Comparison of ENCODE assay signal across 23 cellular contexts in genomic region chr2:60354713-60355112, GRCh38.
DNase-seq lines count a peak whose midpoint lies in the region; ATAC-seq, FAIRE-seq and TF ChIP-seq lines count a peak whose summit lies in the region.
"Had no signal": no experiment of that assay in that cellular context is flagged by ENCODE, and none has a peak within 500 bp of the region (broad histone marks: within the 10 kb centered on the region; RNA-seq: fewer than 3 reads in every experiment).

No MANE protein-coding gene starts in this region.

- dilution Hi-C loops in keratinocyte (cut with MboI; ENCODE audit: extremely low pct_ligation_motif_present, low sequenced_read_pairs): no loop called here

- H3K27me3 ChIP-seq in keratinocyte (ENCODE audit: control insufficient read depth, extremely low read depth, insufficient read depth, low read length): no peaks in the 10 kb centered on the region
- H3K27me3 ChIP-seq in suprapubic skin: no peaks in the 10 kb centered on the region
- no peaks in the 10 kb centered on the region for H3K27me3 ChIP-seq in CD8-positive, alpha-beta T cell (ENCODE audit: insufficient read depth, low read length)
- H3K27me3 ChIP-seq: right lobe of liver had no signal

- H3K4me2 ChIP-seq in OCI-LY7 (ENCODE audit: low read length) (peak overlapping the region; percentile 70), keratinocyte (ENCODE audit: control insufficient read depth, extremely low read depth, insufficient read depth, low read depth, low read length) (peak overlapping the region; percentile 39)

- peaks cover 97% of the 10 kb centered on the region for H3K4me1 ChIP-seq in OCI-LY7 (ENCODE audit: insufficient read depth, low read length, poor library complexity, severe bottlenecking)
- H3K4me1 ChIP-seq in keratinocyte (ENCODE audit: control insufficient read depth, extremely low read depth, insufficient read depth, low read length): peaks cover 27% of the 10 kb centered on the region
- peaks cover 38% of the 10 kb centered on the region for H3K4me1 ChIP-seq in suprapubic skin
- no peaks in the 10 kb centered on the region for H3K4me1 ChIP-seq in CD8-positive, alpha-beta T cell (ENCODE audit: insufficient read depth, low read length)
- H3K4me1 ChIP-seq: right lobe of liver had no signal

- no peaks in the 10 kb centered on the region; the same call in 1 of the 2 replicates for H3K79me2 ChIP-seq in OCI-LY7 (ENCODE audit: insufficient read depth, low read depth, low read length)
- no peaks in the 10 kb centered on the region for H3K79me2 ChIP-seq in keratinocyte (ENCODE audit: control insufficient read depth, insufficient read depth, low read length)

- CTCF ChIA-PET in OCI-LY7 (lab: Charles Lee; ENCODE audit: unreplicated experiment): interaction anchor here (0.8 to 2.7 kb wide), 7 partner anchors 9 to 485 kb away, joined by 3 to 14 read pairs (median 5); no protein-coding TSS in a partner anchor
- CTCF ChIA-PET in CD8-positive, alpha-beta T cell (lab: Charles Lee): no interaction called here

- no peaks in the 10 kb centered on the region for H3K9me2 ChIP-seq in OCI-LY7 (ENCODE audit: insufficient read depth, low read length)

- H2AFZ ChIP-seq in OCI-LY7 (ENCODE audit: low read length) (no peak overlapping the region), keratinocyte (ENCODE audit: control insufficient read depth, low read length) (no peak overlapping the region)

- peak; percentile 98 for FAIRE-seq in keratinocyte (lab: Jason Lieb, UNC)
- FAIRE-seq: astrocyte, colon, D721Med had no signal

- H3K9me3 Mint-ChIP-seq in CD8-positive, alpha-beta T cell: no peaks in the 10 kb centered on the region
- H3K9me3 Mint-ChIP-seq in activated T-helper 2 cell treated with anti-CD3 and anti-CD28 coated beads, Interferon-gamma antibody, Interleukin-2, Interleukin-4, amounts not matched to agents 10 μg/mL and 5 μg/mL and 100 μg/mL, durations not matched to agents 14 hours and 24 hours and 36 hours: no peaks in the 10 kb centered on the region

- H3K36me3 ChIP-seq in OCI-LY7 (ENCODE audit: insufficient read depth, low read length): peaks cover 7% of the 10 kb centered on the region; the same call in 1 of the 2 replicates
- no peaks in the 10 kb centered on the region for H3K36me3 ChIP-seq in keratinocyte (ENCODE audit: control insufficient read depth in 2 of 2, extremely low read depth in 1 of 2, insufficient read depth in 2 of 2, low read length in 2 of 2)
- no peaks in the 10 kb centered on the region for H3K36me3 ChIP-seq in suprapubic skin
- H3K36me3 ChIP-seq in CD8-positive, alpha-beta T cell (ENCODE audit: insufficient read depth, low read length): no peaks in the 10 kb centered on the region
- H3K36me3 ChIP-seq: right lobe of liver had no signal

- H3K27ac Mint-ChIP-seq in CD8-positive, alpha-beta T cell: no peak overlapping the region
- H3K27ac Mint-ChIP-seq in activated T-helper 2 cell treated with anti-CD3 and anti-CD28 coated beads, Interferon-gamma antibody, Interleukin-2, Interleukin-4, amounts not matched to agents 10 μg/mL and 5 μg/mL and 100 μg/mL, durations not matched to agents 14 hours and 24 hours and 36 hours: no peak overlapping the region

- ATAC-seq in CD8-positive, alpha-beta T cell: no peak
- ATAC-seq: right lobe of liver had no signal

- H3K4me1 Mint-ChIP-seq in CD8-positive, alpha-beta T cell (ENCODE audit: low read depth): peaks cover 12% of the 10 kb centered on the region
- H3K4me1 Mint-ChIP-seq in activated T-helper 2 cell treated with anti-CD3 and anti-CD28 coated beads, Interferon-gamma antibody, Interleukin-2, Interleukin-4, amounts not matched to agents 10 μg/mL and 5 μg/mL and 100 μg/mL, durations not matched to agents 14 hours and 24 hours and 36 hours (ENCODE audit: low read depth): peaks cover 10% of the 10 kb centered on the region

- H3K9ac ChIP-seq in keratinocyte (ENCODE audit: control insufficient read depth, extremely low read depth, insufficient read depth, low read length): no peak overlapping the region

- intact Hi-C loops in OCI-LY7 (cut with micrococcal nuclease; ENCODE audit: unreplicated experiment): loop anchor here (1.0 to 5.0 kb wide), 3 partner anchors 12 to 533 kb away; no protein-coding TSS in a partner anchor
- intact Hi-C loops in CD8-positive, alpha-beta T cell (cut with DNase I, micrococcal nuclease): no loop called here
- intact Hi-C loops in activated T-helper 2 cell treated with anti-CD3 and anti-CD28 coated beads, Interferon-gamma antibody, Interleukin-2, Interleukin-4, amounts not matched to agents 10 μg/mL and 5 μg/mL and 100 μg/mL, durations not matched to agents 14 hours and 24 hours and 36 hours (cut with micrococcal nuclease): no loop called here

- POLR2A ChIA-PET in OCI-LY7 (lab: Charles Lee): interaction anchor here (0.8 to 8.8 kb wide), 19 partner anchors 10 to 201 kb away, joined by 3 to 99 read pairs (median 7); no protein-coding TSS in a partner anchor
- POLR2A ChIA-PET in CD8-positive, alpha-beta T cell (lab: Charles Lee): no interaction called here

- H3K4me3 ChIP-seq in OCI-LY7 (ENCODE audit: low read depth, low read length, poor library complexity, severe bottlenecking): peak overlapping the region; percentile 47
- H3K4me3 ChIP-seq in keratinocyte (ENCODE audit: control insufficient read depth in 2 of 3, extremely low read depth in 1 of 3, insufficient read depth in 2 of 3, low read depth in 1 of 3, low read length in 3 of 3): no peak overlapping the region
- H3K4me3 ChIP-seq in suprapubic skin: peak overlapping the region; percentile 23
- H3K4me3 ChIP-seq in CD8-positive, alpha-beta T cell (ENCODE audit: low read depth, low read length): no peak overlapping the region
- H3K4me3 ChIP-seq: right lobe of liver had no signal

- no peaks in the 10 kb centered on the region for H3K36me3 Mint-ChIP-seq in CD8-positive, alpha-beta T cell
- H3K36me3 Mint-ChIP-seq in activated T-helper 2 cell treated with anti-CD3 and anti-CD28 coated beads, Interferon-gamma antibody, Interleukin-2, Interleukin-4, amounts not matched to agents 10 μg/mL and 5 μg/mL and 100 μg/mL, durations not matched to agents 14 hours and 24 hours and 36 hours (ENCODE audit: low read depth): no peaks in the 10 kb centered on the region

- DNase-seq in NCI-H1105 treated with DMSO at 0.1 percent for 48 hours (lab: John Stamatoyannopoulos, UW) (peak; percentile 66), NCI-H1105 (lab: John Stamatoyannopoulos, UW) (no peak), OCI-LY7 (ENCODE audit: low spot score) (no peak), keratinocyte (ENCODE audit: low read depth, low spot score) (peak; percentile 55), suprapubic skin (ENCODE audit: low spot score in 2 of 2) (no peak), hepatic stellate cell (ENCODE audit: low spot score) (no peak)
- no peak for DNase-seq in CD8-positive, alpha-beta T cell
- no peak for DNase-seq in activated T-helper 2 cell treated with anti-CD3 and anti-CD28 coated beads, Interferon-gamma antibody, Interleukin-2, Interleukin-4, amounts not matched to agents 10 μg/mL and 5 μg/mL and 100 μg/mL, durations not matched to agents 14 hours and 24 hours and 36 hours (ENCODE audit: low spot score)
- DNase-seq: activated naive CD4-positive, alpha-beta T cell treated with Interleukin-2 at 50 U/mL for 16 hours; activated T-cell treated with anti-CD3 and anti-CD28 coated beads for 4 hours; foreskin fibroblast; GF-D8; NCI-H1436; NCI-H2227 treated with DMSO at 0.1 percent for 48 hours; NK-92 treated with Interleukin-12 subunit alpha and Interleukin-12 subunit beta, amount 100 ng/mL, for 24 hours; nucleus accumbens; right lobe of liver; RPMI8226; SW 1271 had no signal

- H3K27ac ChIP-seq in OCI-LY7 (ENCODE audit: low read depth, low read length, poor library complexity, severe bottlenecking) (peak overlapping the region; percentile 98), keratinocyte (ENCODE audit: control insufficient read depth, insufficient read depth, low read length) (no peak overlapping the region), suprapubic skin (peak overlapping the region; percentile 74)
- no peak overlapping the region for H3K27ac ChIP-seq in CD8-positive, alpha-beta T cell (ENCODE audit: low read depth, low read length)
- H3K27ac ChIP-seq: 22Rv1, right lobe of liver had no signal

- H3K9me3 ChIP-seq in OCI-LY7 (ENCODE audit: low read length) (peaks cover 8% of the 10 kb centered on the region; the same call in 1 of the 2 replicates), keratinocyte (ENCODE audit: control insufficient read depth, low read depth, low read length) (no peaks in the 10 kb centered on the region), suprapubic skin (no peaks in the 10 kb centered on the region)
- no peaks in the 10 kb centered on the region for H3K9me3 ChIP-seq in CD8-positive, alpha-beta T cell (ENCODE audit: low read length)
- H3K9me3 ChIP-seq: right lobe of liver had no signal

- TF ChIP-seq POLR2A in suprapubic skin (IDR thresholded peaks at IDR 0.05): no peak

- TF ChIP-seq CTCF in OCI-LY7 (conservative IDR thresholded peaks at IDR 0.05; ENCODE audit: low read length): no peak
- TF ChIP-seq CTCF in keratinocyte (optimal IDR thresholded peaks at IDR 0.05 in 1 of 3, IDR thresholded peaks at IDR 0.05 in 1 of 3, conservative IDR thresholded peaks at IDR 0.05 in 1 of 3; ENCODE audit: extremely low read depth in 1 of 3, insufficient read depth in 2 of 3, low read length in 3 of 3): no peak
- no peak for TF ChIP-seq CTCF in suprapubic skin (IDR thresholded peaks at IDR 0.05)
- no peak for TF ChIP-seq CTCF in CD8-positive, alpha-beta T cell (IDR thresholded peaks at IDR 0.05)

- no peak overlapping the region for H3K4me3 Mint-ChIP-seq in CD8-positive, alpha-beta T cell
- no peak overlapping the region for H3K4me3 Mint-ChIP-seq in activated T-helper 2 cell treated with anti-CD3 and anti-CD28 coated beads, Interferon-gamma antibody, Interleukin-2, Interleukin-4, amounts not matched to agents 10 μg/mL and 5 μg/mL and 100 μg/mL, durations not matched to agents 14 hours and 24 hours and 36 hours (ENCODE audit: low read depth)

- H3K27me3 Mint-ChIP-seq in CD8-positive, alpha-beta T cell (ENCODE audit: low read depth): peaks cover 7% of the 10 kb centered on the region
- peaks cover 4% of the 10 kb centered on the region for H3K27me3 Mint-ChIP-seq in activated T-helper 2 cell treated with anti-CD3 and anti-CD28 coated beads, Interferon-gamma antibody, Interleukin-2, Interleukin-4, amounts not matched to agents 10 μg/mL and 5 μg/mL and 100 μg/mL, durations not matched to agents 14 hours and 24 hours and 36 hours (ENCODE audit: low read depth)

- H4K20me1 ChIP-seq in OCI-LY7 (ENCODE audit: insufficient read depth, low read length) (no peaks in the 10 kb centered on the region), keratinocyte (ENCODE audit: control insufficient read depth, extremely low read depth, insufficient read depth, low read length) (no peaks in the 10 kb centered on the region)

- no TSS peak for BruUV-seq in OCI-LY7 (replicated peaks; lab: Mats Ljungman, UMichigan)

- H3K9me1 ChIP-seq in keratinocyte (ENCODE audit: control insufficient read depth, extremely low read depth, insufficient read depth, low read length): no peaks in the 10 kb centered on the region

- WGBS in suprapubic skin: 59% methylated on average over 1 of the region's 1 CpG

- no peak for TF ChIP-seq EP300 in suprapubic skin (IDR thresholded peaks at IDR 0.05)

Comparison
In these comparisons a context has a peak if more than half of its experiments do, and no peak if none do; other contexts are left out.
1. DNase-seq: peak in NCI-H1105 treated with DMSO at 0.1 percent for 48 hours (single experiment) and keratinocyte (single experiment); none in NCI-H1105 (single experiment), OCI-LY7 (single experiment), suprapubic skin (0 of 2), CD8-positive, alpha-beta T cell (0 of 7), hepatic stellate cell (single experiment) and activated T-helper 2 cell treated with anti-CD3 and anti-CD28 coated beads, Interferon-gamma antibody, Interleukin-2, Interleukin-4, amounts not matched to agents 10 μg/mL and 5 μg/mL and 100 μg/mL, durations not matched to agents 14 hours and 24 hours and 36 hours (single experiment).
2. H3K27ac ChIP-seq: peak in OCI-LY7 (single experiment) and suprapubic skin (single experiment); none in keratinocyte (single experiment) and CD8-positive, alpha-beta T cell (single experiment).
3. H3K4me3 ChIP-seq: peak in OCI-LY7 (single experiment) and suprapubic skin (single experiment); none in keratinocyte (0 of 3) and CD8-positive, alpha-beta T cell (single experiment).